ENCODE assay signal across 12 cellular contexts in genomic region chr5:71483355-71483754, GRCh38. TPM values are rescaled to one million over a fixed set of nuclear protein-coding genes. Genes with fewer than 3 reads are reported as not detected.
DNase-seq lines count a peak whose midpoint lies in the region; ATAC-seq and TF ChIP-seq lines count a peak whose summit lies in the region.
"Had no signal": no experiment of that assay in that cellular context is flagged by ENCODE, and none has a peak within 500 bp of the region (broad histone marks: within the 10 kb centered on the region; RNA-seq: fewer than 3 reads in every experiment).

No MANE protein-coding gene starts in this region.

- peaks cover 16% of the 10 kb centered on the region for H3K36me3 ChIP-seq in PC-3 (ENCODE audit: low read depth, low read length)

- H3K27ac ChIP-seq in PC-3 (ENCODE audit: low read length), result peak overlapping the region; percentile 58
- peak overlapping the region; percentile 58 for H3K27ac ChIP-seq in epithelial cell of prostate
- H3K27ac ChIP-seq: lower lobe of right lung had no signal

- H4K20me1 ChIP-seq in PC-3 (ENCODE audit: low read length), result peaks cover 12% of the 10 kb centered on the region

- H3K4me3 Mint-ChIP-seq in Calu3 (ENCODE audit: low read depth, unreplicated experiment), result peak overlapping the region; percentile 18
- H3K4me3 Mint-ChIP-seq: activated naive CD4-positive, alpha-beta T cell treated with anti-CD3 and anti-CD28 coated beads for 36 hours had no signal

- H3F3A ChIP-seq in PC-3 (ENCODE audit: low read length, unreplicated experiment), result no peaks in the 10 kb centered on the region

- CTCF ChIA-PET in Calu3 (lab: Charles Lee), result interaction anchor here (0.6 to 0.7 kb wide), 3 partner anchors 12 to 80 kb away, joined by 3 read pairs; no protein-coding TSS in a partner anchor
- CTCF ChIA-PET in PC-3 (lab: Charles Lee), result interaction anchor here (0.6 kb wide), 1 partner anchor 75 kb away, joined by 4 read pairs; no protein-coding TSS in a partner anchor

- POLR2A ChIA-PET in PC-3 (lab: Charles Lee; ENCODE audit: unreplicated experiment), result interaction anchor here (0.6 kb wide), 1 partner anchor 118 kb away, joined by 3 read pairs; no protein-coding TSS in a partner anchor

- H3K36me3 Mint-ChIP-seq in Calu3 (ENCODE audit: insufficient read depth, unreplicated experiment), result peaks cover 47% of the 10 kb centered on the region

- ATAC-seq in PC-3, result peak; percentile 78
- no peak for ATAC-seq in GM18511 (IDR thresholded peaks at IDR 0.05; ENCODE audit: unreplicated experiment)

- peak overlapping the region; percentile 65 for H3K4me2 ChIP-seq in PC-3 (ENCODE audit: low read length)

- no peak overlapping the region for H2AFZ ChIP-seq in PC-3 (ENCODE audit: low read length)

- no peak for TF ChIP-seq CTCF in Calu3 (IDR thresholded peaks at IDR 0.05; ENCODE audit: unreplicated experiment)
- no peak for TF ChIP-seq CTCF in PC-3 (conservative IDR thresholded peaks at IDR 0.05; ENCODE audit: low read depth, low read length)

- H3K9me2 ChIP-seq in PC-3 (replicated peaks; ENCODE audit: low read length), result no peaks in the 10 kb centered on the region

- no peaks in the 10 kb centered on the region for H3K27me3 ChIP-seq in PC-3 (ENCODE audit: low read length)

- intact Hi-C loops in Calu3 (cut with micrococcal nuclease; ENCODE audit: unreplicated experiment), result loop anchor here (5.0 kb wide), 1 partner anchor 274 kb away; no protein-coding TSS in a partner anchor
- intact Hi-C loops in PC-3 (cut with micrococcal nuclease), result no loop called here

- peak overlapping the region; percentile 22; the same call in 1 of the 2 replicates for H3K4me3 ChIP-seq in PC-3 (ENCODE audit: low read length)
- H3K4me3 ChIP-seq: lower lobe of right lung had no signal

- no peak overlapping the region for H3K9ac ChIP-seq in PC-3 (ENCODE audit: low read length)

- H3K27ac Mint-ChIP-seq in Calu3 (ENCODE audit: unreplicated experiment), result peak overlapping the region; percentile 13
- H3K27ac Mint-ChIP-seq: activated naive CD4-positive, alpha-beta T cell treated with anti-CD3 and anti-CD28 coated beads for 36 hours had no signal

- H3K9me3 ChIP-seq in PC-3 (ENCODE audit: low read length), result no peaks in the 10 kb centered on the region
- H3K9me3 ChIP-seq: lower lobe of right lung had no signal

- peaks cover 12% of the 10 kb centered on the region; the same call in 1 of the 2 replicates for H3K79me2 ChIP-seq in PC-3 (ENCODE audit: low read length)

- BruUV-seq in Calu3 (replicated peaks; lab: Mats Ljungman, UMichigan) (no TSS peak), PC-3 (replicated peaks; lab: Mats Ljungman, UMichigan) (no TSS peak)

- H3K27me3 Mint-ChIP-seq in Calu3 (ENCODE audit: unreplicated experiment), result no peaks in the 10 kb centered on the region

- H3K4me1 Mint-ChIP-seq in Calu3 (ENCODE audit: low read depth, unreplicated experiment), result peaks cover 30% of the 10 kb centered on the region

- peaks cover 27% of the 10 kb centered on the region for H3K4me1 ChIP-seq in PC-3 (ENCODE audit: insufficient read depth, low read length)

- H3K9me3 Mint-ChIP-seq in Calu3 (ENCODE audit: low read depth, unreplicated experiment), result no peaks in the 10 kb centered on the region
- H3K9me3 Mint-ChIP-seq: activated naive CD4-positive, alpha-beta T cell treated with anti-CD3 and anti-CD28 coated beads for 36 hours had no signal

- DNase-seq in Calu3 (no peak), PC-3 (peak; percentile 80), epithelial cell of prostate (ENCODE audit: low read depth, low spot score) (peak; percentile 43), non-pigmented ciliary epithelial cell (ENCODE audit: low read depth) (peak; percentile 71), T-helper 9 cell (no peak), ecto neural progenitor cell (ENCODE audit: low spot score) (no peak), SW 1271 (lab: John Stamatoyannopoulos, UW) (no peak)
- DNase-seq: activated naive CD4-positive, alpha-beta T cell treated with anti-CD3 and anti-CD28 coated beads for 36 hours; DMS79 treated with DMSO at 0.1 percent for 48 hours; lower lobe of right lung; NCI-H1930 had no signal

RNA-seq across cellular contexts. Expression of gene BDP1, which starts 27.9 kb away (rescaled TPM):
- total RNA-seq in Calu3 (2022) (31.2 and 33.6 TPM in 2 replicates), PC-3 (2014; rRNA removed) (17.9 and 18.4 TPM in 2 replicates)

Comparison
In these comparisons a context has a peak if more than half of its experiments do, and no peak if none do; other contexts are left out.
1. DNase-seq: peak in PC-3 (single experiment), epithelial cell of prostate (single experiment) and non-pigmented ciliary epithelial cell (single experiment); none in Calu3 (single experiment), T-helper 9 cell (single experiment), ecto neural progenitor cell (single experiment) and SW 1271 (0 of 2).